Comparison of ENCODE assay signal across 18 cellular contexts in genomic region chr3:21803604-21804003, GRCh38.
"Had no signal": no experiment of that assay in that cellular context is flagged by ENCODE, and none has a peak within 500 bp of the region (broad histone marks: within the 10 kb centered on the region; RNA-seq: fewer than 3 reads in every experiment).

No MANE protein-coding gene starts in this region.

- ATAC-seq: esophagus mucosa; gastroesophageal sphincter; naive thymus-derived CD4-positive, alpha-beta T cell; stimulated activated effector memory CD8-positive, alpha-beta T cell treated with anti-CD3 and anti-CD28 coated beads, Interleukin-12 subunit alpha, Interleukin-12 subunit beta, amount 100 ng/mL, for 72 hours had no signal

- H3K4me3 ChIP-seq: gastroesophageal sphincter, testis, transverse colon had no signal

- H3K27ac ChIP-seq: gastroesophageal sphincter, neutrophil, testis, transverse colon had no signal

- FAIRE-seq: endometrium, keratinocyte had no signal

- DNase-seq: effector memory CD4-positive, alpha-beta T cell; foreskin fibroblast; glutamatergic neuron; mesendoderm; naive thymus-derived CD4-positive, alpha-beta T cell; nephron progenitor cell; posterior cingulate gyrus; right cardiac atrium; stimulated activated CD4-positive, alpha-beta T cell treated with anti-CD3 and anti-CD28 coated beads, Interleukin-4, amount 100 ng/mL, for 1 hour; stimulated activated CD8-positive, alpha-beta memory T cell treated with anti-CD3 and anti-CD28 coated beads, Interleukin-4, amount 100 ng/mL, for 48 hours; testis; transverse colon had no signal
